In genomic region chr6:35317483-35318199, GRCh38 we compare ENCODE assay signal across 1 cellular context.
TF ChIP-seq lines count a peak whose summit lies in the region.

No MANE protein-coding gene starts in this region.

TF ChIP-seq in WTC11, 78 proteins besides CTCF, POLR2A, EP300 and RAD21 (continued from another document):
- TF ChIP-seq ZNF532 (CRISPR knock-in tag; IDR thresholded peaks at IDR 0.05; ENCODE audit: borderline replicate concordance) (no peak), NR3C1 (CRISPR knock-in tag; conservative IDR thresholded peaks at IDR 0.05; ENCODE audit: low read depth) (0 out of 2 replicates have a peak, but pooled peaks have one; percentile 11), STAT6 (CRISPR knock-in tag; conservative IDR thresholded peaks at IDR 0.05; ENCODE audit: low read depth) (no peak), E2F5 (CRISPR knock-in tag; IDR thresholded peaks at IDR 0.05) (no peak), CREM (CRISPR knock-in tag; IDR thresholded peaks at IDR 0.05) (no peak), ATF3 (CRISPR knock-in tag; conservative IDR thresholded peaks at IDR 0.05) (no peak), ZNF317 (CRISPR knock-in tag; IDR thresholded peaks at IDR 0.05; ENCODE audit: borderline replicate concordance, low read depth) (no peak), ATF2 (CRISPR knock-in tag; IDR thresholded peaks at IDR 0.05; ENCODE audit: borderline replicate concordance, low read depth) (0 out of 2 replicates have a peak, but pooled peaks have one; percentile 46), ZNF138 (CRISPR knock-in tag; conservative IDR thresholded peaks at IDR 0.05) (no peak; the same call in 1 of the 2 replicates), HMGA2 (CRISPR knock-in tag; IDR thresholded peaks at IDR 0.05) (no peak), FOXK1 (CRISPR knock-in tag; IDR thresholded peaks at IDR 0.05) (no peak), ZNF423 (CRISPR knock-in tag; IDR thresholded peaks at IDR 0.05) (no peak), CDX4 (CRISPR knock-in tag; IDR thresholded peaks at IDR 0.05; ENCODE audit: borderline replicate concordance) (no peak)
